ENCODE assay signal across 36 cellular contexts in genomic region chr5:144941-145340, GRCh38. TPM values are rescaled to one million over a fixed set of nuclear protein-coding genes. Genes with fewer than 3 reads are reported as not detected.
"Had no signal": no experiment of that assay in that cellular context is flagged by ENCODE, and none has a peak within 500 bp of the region (broad histone marks: within the 10 kb centered on the region; RNA-seq: fewer than 3 reads in every experiment).

No MANE protein-coding gene starts in this region.

- H3K4me3 ChIP-seq: adrenal gland, body of pancreas, breast epithelium had no signal

- H3K27ac ChIP-seq: adrenal gland, body of pancreas, brain microvascular endothelial cell, breast epithelium, VCaP had no signal

- FAIRE-seq: astrocyte, TTC549 had no signal

- H3K4me1 ChIP-seq: adrenal gland, body of pancreas, breast epithelium had no signal

- ATAC-seq: activated CD8-positive, alpha-beta T cell treated with anti-CD3 and anti-CD28 coated beads for 36 hours; activated naive CD4-positive, alpha-beta T cell treated with anti-CD3 and anti-CD28 coated beads, Interleukin-2, amount 50 U/mL, for 72 hours; activated T-cell treated with anti-CD3 and anti-CD28 coated beads, Interleukin-2, amount 50 U/mL, for 4 hours; activated T-cell treated with anti-CD3 and anti-CD28 coated beads, Interleukin-2, amount 50 U/mL, for 72 hours; activated T-helper 17 cell treated with anti-CD3 and anti-CD28 coated beads, Interleukin-2, amount 50 U/mL, for 72 hours; body of pancreas had no signal

- DNase-seq: activated B cell treated with CpG ODN at 0.5 μM for 24 hours; activated CD4-positive, alpha-beta memory T cell treated with anti-CD3 and anti-CD28 coated beads for 36 hours; activated CD4-positive, alpha-beta T cell treated with anti-CD3 and anti-CD28 coated beads for 4 hours; activated CD4-positive, alpha-beta T cell treated with anti-CD3 and anti-CD28 coated beads, Interleukin-2, amount 50 U/mL, for 1 hour; activated CD4-positive, alpha-beta T cell treated with anti-CD3 and anti-CD28 coated beads, Interleukin-2, amount 50 U/mL, for 4 hours; activated CD4-positive, CD25-positive, alpha-beta regulatory T cell treated with anti-CD3 and anti-CD28 coated beads, Interleukin-2, amount 50 U/mL, for 72 hours; activated CD8-positive, alpha-beta memory T cell treated with anti-CD3 and anti-CD28 coated beads, Interleukin-2, amount 50 U/mL, for 4 hours; activated CD8-positive, alpha-beta T cell treated with anti-CD3 and anti-CD28 coated beads for 36 hours; activated effector memory CD4-positive, alpha-beta T cell treated with anti-CD3 and anti-CD28 coated beads, Interleukin-2, amount 50 U/mL, for 16 hours; activated gamma-delta T cell treated with Interleukin-2 at 50 U/mL for 16 hours; activated naive CD4-positive, alpha-beta T cell; activated naive CD4-positive, alpha-beta T cell treated with anti-CD3 and anti-CD28 coated beads for 36 hours; activated naive CD4-positive, alpha-beta T cell treated with anti-CD3 and anti-CD28 coated beads, Interleukin-2, amount 50 U/mL, for 16 hours; activated naive CD8-positive, alpha-beta T cell treated with anti-CD3 and anti-CD28 coated beads for 36 hours; activated T-cell treated with anti-CD3 and anti-CD28 coated beads for 4 hours; activated T-cell treated with anti-CD3 and anti-CD28 coated beads, Interleukin-2, amount 50 U/mL, for 1 hour; activated T-cell treated with anti-CD3 and anti-CD28 coated beads, Interleukin-2, amount 50 U/mL, for 4 hours; activated T-cell treated with anti-CD3 and anti-CD28 coated beads, Interleukin-2, amount 50 U/mL, for 72 hours; adrenal gland; amniotic stem cell; aorta; body of pancreas; brain microvascular endothelial cell; central memory CD4-positive, alpha-beta T cell; T-helper 1 cell; T-helper 2 cell; T-helper 9 cell had no signal

- H3K27me3 ChIP-seq: body of pancreas, brain microvascular endothelial cell, breast epithelium had no signal

- H3K36me3 ChIP-seq: adrenal gland, brain microvascular endothelial cell, breast epithelium had no signal

RNA-seq across cellular contexts. Expression of gene LRRC14B, which starts 46.4 kb away (rescaled TPM):
- total RNA-seq: activated B cell treated with CpG ODN at 0.5 μM for 24 hours; activated CD4-positive, alpha-beta memory T cell treated with anti-CD3 and anti-CD28 coated beads for 36 hours; activated CD4-positive, alpha-beta T cell treated with anti-CD3 and anti-CD28 coated beads, Interleukin-2, amount 10 ng/mL, durations not matched to agents 24 days and 14 days; activated CD8-positive, alpha-beta memory T cell treated with anti-CD3 and anti-CD28 coated beads for 36 hours; activated naive CD4-positive, alpha-beta T cell treated with anti-CD3 and anti-CD28 coated beads for 36 hours; activated T-cell treated with anti-CD3 and anti-CD28 coated beads, Interleukin-2, amount 50 U/mL, for 72 hours; activated T-helper 1 cell treated with anti-CD3 and anti-CD28 coated beads, Interleukin-12 subunit alpha, Interleukin-12 subunit beta, Interleukin-2, Interleukin-4 antibody, amounts not matched to agents 30 ng/mL and 10 ng/mL and 1 ng/mL, durations not matched to agents 14 hours and 24 hours and 36 hours; activated T-helper 17 cell treated with anti-CD3 and anti-CD28 coated beads, Interleukin-2, amount 50 U/mL, for 72 hours; adrenal gland; aorta; astrocyte; body of pancreas had no signal
- polyA plus RNA-seq: adrenal gland, aorta had no signal

RNA-seq across cellular contexts. Expression of gene PLEKHG4B, which starts 53.0 kb away (rescaled TPM):
- total RNA-seq: activated B cell treated with CpG ODN at 0.5 μM for 24 hours; activated CD4-positive, alpha-beta memory T cell treated with anti-CD3 and anti-CD28 coated beads for 36 hours; activated CD4-positive, alpha-beta T cell treated with anti-CD3 and anti-CD28 coated beads, Interleukin-2, amount 10 ng/mL, durations not matched to agents 24 days and 14 days; activated CD8-positive, alpha-beta T cell treated with anti-CD3 and anti-CD28 coated beads for 36 hours; activated naive CD4-positive, alpha-beta T cell treated with anti-CD3 and anti-CD28 coated beads for 36 hours; activated T-cell treated with anti-CD3 and anti-CD28 coated beads, Interleukin-2, amount 50 U/mL, for 72 hours; activated T-helper 1 cell treated with anti-CD3 and anti-CD28 coated beads, Interleukin-12 subunit alpha, Interleukin-12 subunit beta, Interleukin-2, Interleukin-4 antibody, amounts not matched to agents 30 ng/mL and 10 ng/mL and 1 ng/mL, durations not matched to agents 14 hours and 24 hours and 36 hours had no signal
